In the genomic region with DNA sequence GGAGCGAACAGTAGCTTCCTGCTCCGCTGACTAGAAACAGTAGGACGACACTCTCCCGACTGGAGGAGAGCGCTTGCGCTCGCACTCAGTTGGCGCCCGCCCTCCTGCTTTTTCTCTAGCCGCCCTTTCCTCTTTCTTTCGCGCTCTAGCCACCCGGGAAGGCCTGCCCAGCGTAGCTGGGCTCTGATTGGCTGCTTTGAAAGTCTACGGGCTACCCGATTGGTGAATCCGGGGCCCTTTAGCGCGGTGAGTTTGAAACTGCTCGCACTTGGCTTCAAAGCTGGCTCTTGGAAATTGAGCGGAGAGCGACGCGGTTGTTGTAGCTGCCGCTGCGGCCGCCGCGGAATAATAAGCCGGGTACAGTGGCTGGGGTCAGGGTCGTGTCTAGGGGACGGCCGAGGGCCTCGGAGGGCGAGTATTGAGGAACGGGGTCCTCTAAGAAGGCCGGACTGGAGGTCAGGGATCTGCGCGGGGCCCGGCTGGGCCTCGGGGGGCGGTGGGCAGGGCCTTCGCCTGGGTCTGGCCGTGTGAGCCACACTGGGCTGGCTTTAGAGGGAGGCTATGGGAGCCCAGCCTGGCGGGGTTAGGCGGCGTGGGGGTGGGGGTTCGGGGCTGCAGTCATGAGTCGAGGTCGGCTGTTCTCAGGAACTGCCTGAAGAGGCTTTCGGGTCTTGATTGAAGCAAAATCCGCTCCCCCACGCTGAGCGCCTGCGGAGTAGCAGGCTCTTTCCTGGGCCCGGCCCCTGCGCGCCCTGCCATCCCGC, we compare ENCODE assay signal across 1 cellular context.
A peak's percentile ranks its signal among the peaks of the same experiment; 100 is the strongest.
TF ChIP-seq lines count a peak whose summit lies in the region.

Gene CDK1, plus strand, starts transcription at position 265 of the 764 bp plus-strand sequence. CDS start 1,688 bp downstream, outside the sequence.

TF ChIP-seq in HepG2, 621 proteins besides CTCF, POLR2A, EP300 and RAD21 (continued from another document and continues in another):
- TF ChIP-seq, protein P1, sequence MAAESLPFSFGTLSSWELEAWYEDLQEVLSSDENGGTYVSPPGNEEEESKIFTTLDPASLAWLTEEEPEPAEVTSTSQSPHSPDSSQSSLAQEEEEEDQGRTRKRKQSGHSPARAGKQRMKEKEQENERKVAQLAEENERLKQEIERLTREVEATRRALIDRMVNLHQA (CRISPR knock-in tag; IDR thresholded peaks at IDR 0.05) = no peak
- TF ChIP-seq NRL (CRISPR knock-in tag; IDR thresholded peaks at IDR 0.05; ENCODE audit: borderline replicate concordance) (peak; percentile 71; the same call in 1 of the 2 replicates), TSC22D2 (CRISPR knock-in tag; IDR thresholded peaks at IDR 0.05; ENCODE audit: borderline replicate concordance) (no peak), ZMYM4 (CRISPR knock-in tag; IDR thresholded peaks at IDR 0.05) (peak; percentile 93), ZNF367 (CRISPR knock-in tag; IDR thresholded peaks at IDR 0.05; ENCODE audit: borderline replicate concordance) (no peak), ZNF20 (CRISPR knock-in tag; IDR thresholded peaks at IDR 0.05) (no peak), ZNF382 (CRISPR knock-in tag; IDR thresholded peaks at IDR 0.05; ENCODE audit: borderline replicate concordance) (no peak), ZNF549 (CRISPR knock-in tag; IDR thresholded peaks at IDR 0.05) (no peak), IRX3 (CRISPR knock-in tag; IDR thresholded peaks at IDR 0.05; ENCODE audit: borderline replicate concordance, low read depth) (peak; percentile 95), SPEN (CRISPR knock-in tag; IDR thresholded peaks at IDR 0.05; ENCODE audit: low read depth) (no peak; the same call in 1 of the 2 replicates), MAFF (IDR thresholded peaks at IDR 0.05; ENCODE audit: low read depth, low read length) (no peak), KDM6A (CRISPR knock-in tag; IDR thresholded peaks at IDR 0.05; ENCODE audit: low read depth) (no peak), ZNF317 (CRISPR knock-in tag; IDR thresholded peaks at IDR 0.05) (no peak), FOXC1 (CRISPR knock-in tag; IDR thresholded peaks at IDR 0.05; ENCODE audit: borderline replicate concordance) (no peak), GATA4 (IDR thresholded peaks at IDR 0.05; ENCODE audit: borderline replicate concordance, low read depth) (no peak), ZNF430 (CRISPR knock-in tag; IDR thresholded peaks at IDR 0.05) (0 out of 2 replicates have a peak, but pooled peaks have one; percentile 71), SMAD3 (CRISPR knock-in tag; IDR thresholded peaks at IDR 0.05) (0 out of 2 replicates have a peak, but pooled peaks have one; percentile 26), ZNF234 (CRISPR knock-in tag; conservative IDR thresholded peaks at IDR 0.05) (no peak), ZNF792 (CRISPR knock-in tag; IDR thresholded peaks at IDR 0.05) (no peak), MTA3 (CRISPR knock-in tag; IDR thresholded peaks at IDR 0.05) (no peak), ZNF205 (CRISPR knock-in tag; IDR thresholded peaks at IDR 0.05) (peak; percentile 61), SP2 (CRISPR knock-in tag; IDR thresholded peaks at IDR 0.05) (peak; percentile 32; the same call in 1 of the 2 replicates), ZNF142 (CRISPR knock-in tag; IDR thresholded peaks at IDR 0.05) (peak; percentile 100), ZMYM2 (CRISPR knock-in tag; IDR thresholded peaks at IDR 0.05) (0 out of 2 replicates have a peak, but pooled peaks have one; percentile 24), HOXA3 (CRISPR knock-in tag; IDR thresholded peaks at IDR 0.05) (peak; percentile 33; the same call in 1 of the 2 replicates), TEAD3 (CRISPR knock-in tag; optimal IDR thresholded peaks at IDR 0.05; ENCODE audit: borderline replicate concordance) (no peak), HOMEZ (CRISPR knock-in tag; IDR thresholded peaks at IDR 0.05; ENCODE audit: low read depth) (peak; percentile 62; the same call in 1 of the 2 replicates), SUZ12 (IDR thresholded peaks at IDR 0.05; ENCODE audit: low read depth, low read length) (no peak), ZSCAN25 (CRISPR knock-in tag; IDR thresholded peaks at IDR 0.05) (no peak), ZFX (CRISPR knock-in tag; IDR thresholded peaks at IDR 0.05; ENCODE audit: low read depth) (peak; percentile 93), HNRNPH1 (optimal IDR thresholded peaks at IDR 0.05; ENCODE audit: low read depth, low read length) (no peak), ZNF503 (CRISPR knock-in tag; IDR thresholded peaks at IDR 0.05) (no peak), NR2F6 (IDR thresholded peaks at IDR 0.05) (no peak), NR2F6 (CRISPR knock-in tag; IDR thresholded peaks at IDR 0.05) (no peak), ZBTB4 (CRISPR knock-in tag; IDR thresholded peaks at IDR 0.05; ENCODE audit: borderline replicate concordance) (no peak), SNAPC4 (CRISPR knock-in tag; IDR thresholded peaks at IDR 0.05) (no peak), TCF7L2 (IDR thresholded peaks at IDR 0.05; ENCODE audit: low read depth, low read length) (no peak), PCBP1 (IDR thresholded peaks at IDR 0.05; ENCODE audit: borderline replicate concordance, low read depth, low read length) (0 out of 2 replicates have a peak, but pooled peaks have one; percentile 21), GATAD2A (CRISPR knock-in tag; IDR thresholded peaks at IDR 0.05) (peak; percentile 45; the same call in 1 of the 2 replicates)
- TF ChIP-seq, protein P2, sequence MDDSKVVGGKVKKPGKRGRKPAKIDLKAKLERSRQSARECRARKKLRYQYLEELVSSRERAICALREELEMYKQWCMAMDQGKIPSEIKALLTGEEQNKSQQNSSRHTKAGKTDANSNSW (CRISPR knock-in tag; IDR thresholded peaks at IDR 0.05; ENCODE audit: borderline replicate concordance) = no peak
- TF ChIP-seq, protein P3, sequence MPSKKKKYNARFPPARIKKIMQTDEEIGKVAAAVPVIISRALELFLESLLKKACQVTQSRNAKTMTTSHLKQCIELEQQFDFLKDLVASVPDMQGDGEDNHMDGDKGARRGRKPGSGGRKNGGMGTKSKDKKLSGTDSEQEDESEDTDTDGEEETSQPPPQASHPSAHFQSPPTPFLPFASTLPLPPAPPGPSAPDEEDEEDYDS (CRISPR knock-in tag; IDR thresholded peaks at IDR 0.05) = peak; percentile 75; the same call in 1 of the 2 replicates
